ENCODE assay signal across 14 cellular contexts in the genomic region with DNA sequence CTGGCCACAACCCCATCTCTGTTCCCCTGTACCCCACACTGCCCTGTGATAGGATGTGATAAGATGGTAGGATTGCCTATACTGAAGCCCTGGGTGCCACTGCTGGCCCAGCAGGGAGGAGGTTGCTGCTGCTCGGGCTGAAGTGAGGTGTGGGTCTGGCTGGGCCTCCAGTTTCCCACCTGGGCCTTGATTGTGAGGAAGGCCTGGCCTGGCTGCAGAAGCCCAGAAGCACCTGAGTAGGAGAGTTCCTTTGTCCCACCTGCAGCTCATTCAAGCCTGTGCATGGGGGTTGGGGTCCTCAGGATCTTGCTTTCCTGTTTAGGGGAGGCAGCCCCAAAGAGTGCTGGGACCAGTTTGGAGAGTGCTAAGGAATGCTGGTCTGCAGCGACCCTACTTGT. TPM values are rescaled to one million over a fixed set of nuclear protein-coding genes. Genes with fewer than 3 reads are reported as not detected.
A peak's percentile ranks its signal among the peaks of the same experiment; 100 is the strongest.
DNase-seq lines count a peak whose midpoint lies in the region; ATAC-seq, FAIRE-seq and TF ChIP-seq lines count a peak whose summit lies in the region.
"Had no signal": no experiment of that assay in that cellular context is flagged by ENCODE, and none has a peak within 500 bp of the region (broad histone marks: within the 10 kb centered on the region; RNA-seq: fewer than 3 reads in every experiment).

No MANE protein-coding gene starts in this region.

- H3K9me2 ChIP-seq in GM23248 (ENCODE audit: insufficient read depth) (no peaks in the 10 kb centered on the region), SK-N-SH (no peaks in the 10 kb centered on the region)

- TF ChIP-seq EP300 in HepG2 (IDR thresholded peaks at IDR 0.05; ENCODE audit: low read depth in 2 of 2, low read length in 2 of 2) (no peak), HepG2 (CRISPR knock-in tag; IDR thresholded peaks at IDR 0.05; ENCODE audit: borderline replicate concordance) (no peak), SK-N-SH (IDR thresholded peaks at IDR 0.05; ENCODE audit: borderline replicate concordance in 1 of 2, low read depth in 1 of 2, low read length in 1 of 2) (no peak)

- H3K36me3 ChIP-seq in GM23248 (ENCODE audit: low read depth) (no peaks in the 10 kb centered on the region), ascending aorta (no peaks in the 10 kb centered on the region), HepG2 (replicated peaks in 1 of 2; ENCODE audit: control insufficient read depth in 1 of 2, insufficient read depth in 2 of 2, low read length in 2 of 2) (no peaks in the 10 kb centered on the region), subcutaneous abdominal adipose tissue (ENCODE audit: control insufficient read depth in 5 of 5, insufficient read depth in 5 of 5, low read length in 5 of 5) (no peaks in the 10 kb centered on the region), psoas muscle (ENCODE audit: insufficient read depth in 1 of 2, low read depth in 1 of 2) (no peaks in the 10 kb centered on the region), SK-N-SH (replicated peaks in 1 of 2; ENCODE audit: control insufficient read depth in 1 of 2, insufficient read depth in 2 of 2, low read length in 1 of 2) (no peaks in the 10 kb centered on the region)
- H3K36me3 ChIP-seq: pancreas had no signal

- in situ Hi-C loops in GM23248 (cut with MboI) (no loop called here), HepG2 (cut with HindIII; ENCODE audit: extremely low pct_ligation_motif_present, low pct_unique_long_range_greater_than_20kb) (no loop called here)

- ATAC-seq in HepG2 (no peak), GM18511 (IDR thresholded peaks at IDR 0.05; ENCODE audit: unreplicated experiment) (no peak), psoas muscle (no peak), GM19395 (IDR thresholded peaks at IDR 0.05; ENCODE audit: unreplicated experiment) (no peak)
- ATAC-seq: activated CD4-positive, CD25-positive, alpha-beta regulatory T cell treated with anti-CD3 and anti-CD28 coated beads, Interleukin-2, amount 50 U/mL, for 24 hours had no signal

- H3K9me3 ChIP-seq in GM23248 (ENCODE audit: low read depth) = no peaks in the 10 kb centered on the region
- H3K9me3 ChIP-seq in ascending aorta = no peaks in the 10 kb centered on the region
- H3K9me3 ChIP-seq in HepG2 (ENCODE audit: low read length) = no peaks in the 10 kb centered on the region
- H3K9me3 ChIP-seq in subcutaneous abdominal adipose tissue (ENCODE audit: control insufficient read depth in 5 of 5, low read length in 5 of 5) = no peaks in the 10 kb centered on the region
- no peaks in the 10 kb centered on the region for H3K9me3 ChIP-seq in psoas muscle
- H3K9me3 ChIP-seq in SK-N-SH = no peaks in the 10 kb centered on the region
- H3K9me3 ChIP-seq: body of pancreas, pancreas had no signal

- peaks cover 43% of the 10 kb centered on the region for H3K4me1 ChIP-seq in GM23248 (ENCODE audit: insufficient read depth)
- H3K4me1 ChIP-seq in ascending aorta = peaks cover 16 to 38% of the 10 kb centered on the region in 2 donors
- H3K4me1 ChIP-seq in HepG2 (ENCODE audit: insufficient read depth, low read length) = peaks cover 31% of the 10 kb centered on the region
- H3K4me1 ChIP-seq in subcutaneous abdominal adipose tissue (ENCODE audit: control insufficient read depth in 5 of 5, insufficient read depth in 5 of 5, low read length in 5 of 5) = peaks cover 15 to 69% (median 66%) of the 10 kb centered on the region in 5 donors
- H3K4me1 ChIP-seq in psoas muscle = peaks cover 31% of the 10 kb centered on the region
- peaks cover 20 to 42% of the 10 kb centered on the region in 2 experiments; a peak in 2 of 4 replicates for H3K4me1 ChIP-seq in SK-N-SH (ENCODE audit: control insufficient read depth in 1 of 2, insufficient read depth in 2 of 2, low read depth in 1 of 2, low read length in 1 of 2)

- 24 to 28% methylated on average over 2 of the region's 2 CpGs for WGBS in GM23248 (ENCODE audit: low coverage in 1 of 2, low lambda C conversion rate in 2 of 2, missing lambda C conversion rate in 2 of 2), 2 experiments
- 80% methylated on average over 2 of the region's 2 CpGs for WGBS in HepG2 (ENCODE audit: low lambda C conversion rate)
- 80 to 93% (median 89%) methylated on average over 2 of the region's 2 CpGs for WGBS in psoas muscle, 3 donors
- WGBS in SK-N-SH (ENCODE audit: low lambda C conversion rate) = 89% methylated on average over 1 of the region's 2 CpGs

- intact Hi-C loops in ascending aorta (cut with DNase I) = loop anchor here (5.0 to 10.0 kb wide), 3 partner anchors 91 to 244 kb away; a partner anchor contains a TSS
- intact Hi-C loops in HepG2 (cut with micrococcal nuclease; ENCODE audit: unreplicated experiment) = no loop called here
- intact Hi-C loops in psoas muscle (cut with DNase I) = no loop called here

- no TSS peak for BruUV-seq in HepG2 (replicated peaks; lab: Mats Ljungman, UMichigan)

- POLR2A ChIA-PET in HepG2 (lab: Yijun Ruan, JAX) = interaction anchor here (1.7 to 3.7 kb wide), 2 partner anchors 55 to 90 kb away, joined by 5 to 24 read pairs; a partner anchor contains a TSS
- POLR2A ChIA-PET in SK-N-SH (lab: Yijun Ruan, JAX) = interaction anchor here (1.4 kb wide), 1 partner anchor 55 kb away, joined by 3 read pairs; a partner anchor contains a TSS

- TF ChIP-seq CTCF in ascending aorta (IDR thresholded peaks at IDR 0.05) = no peak
- TF ChIP-seq CTCF in HepG2 (CRISPR knock-in tag; IDR thresholded peaks at IDR 0.05) = no peak
- TF ChIP-seq CTCF in psoas muscle (IDR thresholded peaks at IDR 0.05) = no peak
- TF ChIP-seq CTCF in SK-N-SH (IDR thresholded peaks at IDR 0.05) = no peak

- H3K79me2 ChIP-seq in GM23248 (ENCODE audit: insufficient read depth) (peaks cover 85% of the 10 kb centered on the region), HepG2 (ENCODE audit: insufficient read depth, low read length) (peaks cover 20% of the 10 kb centered on the region), SK-N-SH (ENCODE audit: insufficient read depth) (peaks cover 65% of the 10 kb centered on the region)

- H4K20me1 ChIP-seq in GM23248 (ENCODE audit: insufficient read depth) = no peaks in the 10 kb centered on the region
- no peaks in the 10 kb centered on the region for H4K20me1 ChIP-seq in HepG2 (ENCODE audit: insufficient read depth, low read length)
- H4K20me1 ChIP-seq in SK-N-SH (ENCODE audit: insufficient read depth) = no peaks in the 10 kb centered on the region

- H2AFZ ChIP-seq in GM23248 (no peak overlapping the region), HepG2 (ENCODE audit: low read length) (no peak overlapping the region), SK-N-SH (ENCODE audit: low read depth) (no peak overlapping the region)

- H3K4me2 ChIP-seq in GM23248 (ENCODE audit: unreplicated experiment) (peak overlapping the region; percentile 53), HepG2 (ENCODE audit: low read depth, low read length) (peak overlapping the region; percentile 91), SK-N-SH (no peak overlapping the region)
- H3K4me2 ChIP-seq: KMS-11 had no signal

- H3F3A ChIP-seq in GM23248 (ENCODE audit: insufficient read depth) (peaks cover 8% of the 10 kb centered on the region; the same call in 1 of the 2 replicates), SK-N-SH (replicated peaks; ENCODE audit: insufficient read depth) (no peaks in the 10 kb centered on the region)

- FAIRE-seq in HepG2 (lab: Jason Lieb, UNC) = no peak
- FAIRE-seq: pancreas had no signal

- CTCF ChIA-PET in HepG2 (lab: Yijun Ruan, JAX; ENCODE audit: low intra/inter-chr PET ratio, low total read pairs) (interaction anchor here (0.7 kb wide), 1 partner anchor 48 kb away, joined by 3 read pairs; no protein-coding TSS in a partner anchor), SK-N-SH (lab: Yijun Ruan, JAX) (interaction anchor here (1.0 to 2.4 kb wide), 4 partner anchors 40 to 82 kb away, joined by 3 to 9 read pairs (median 4); no protein-coding TSS in a partner anchor)

- H3K9ac ChIP-seq in GM23248 (peak overlapping the region; percentile 89; the same call in 1 of the 2 replicates), HepG2 (ENCODE audit: insufficient read depth, low read depth, low read length) (no peak overlapping the region), subcutaneous abdominal adipose tissue (ENCODE audit: low read length in 5 of 5) (peak overlapping the region in 1 of 5 donors; percentile 47), SK-N-SH (no peak overlapping the region)
- H3K9ac ChIP-seq: KMS-11 had no signal

- H3K27me3 ChIP-seq in GM23248 (replicated peaks; ENCODE audit: insufficient read depth) (no peaks in the 10 kb centered on the region), ascending aorta (no peaks in the 10 kb centered on the region), HepG2 (ENCODE audit: control insufficient read depth in 1 of 2, insufficient read depth in 2 of 2, low read length in 2 of 2) (no peaks in the 10 kb centered on the region; a peak in 1 of 5 replicates), subcutaneous abdominal adipose tissue (ENCODE audit: control insufficient read depth in 5 of 5, insufficient read depth in 4 of 5, low read length in 5 of 5) (no peaks in the 10 kb centered on the region), psoas muscle (ENCODE audit: insufficient read depth in 3 of 3, low read length in 2 of 3) (no peaks in the 10 kb centered on the region), SK-N-SH (ENCODE audit: insufficient read depth) (no peaks in the 10 kb centered on the region)
- H3K27me3 ChIP-seq: body of pancreas, pancreas had no signal

- no peak overlapping the region for H3K4me3 ChIP-seq in GM23248
- no peak overlapping the region for H3K4me3 ChIP-seq in ascending aorta
- no peak overlapping the region for H3K4me3 ChIP-seq in HepG2 (replicated peaks in 1 of 3; ENCODE audit: insufficient read depth in 1 of 3, low read depth in 2 of 3, low read length in 3 of 3)
- peak overlapping the region in 1 of 5 donors; percentile 11 for H3K4me3 ChIP-seq in subcutaneous abdominal adipose tissue (ENCODE audit: low read depth in 1 of 5, low read length in 5 of 5)
- H3K4me3 ChIP-seq in psoas muscle = no peak overlapping the region
- no peak overlapping the region for H3K4me3 ChIP-seq in SK-N-SH (ENCODE audit: low read depth in 2 of 2, low read length in 1 of 2)
- H3K4me3 ChIP-seq: body of pancreas, pancreas had no signal

- H3K27ac ChIP-seq in GM23248 = peak overlapping the region; percentile 48; the same call in 1 of the 2 replicates
- peak overlapping the region; percentile 10 to 11 for H3K27ac ChIP-seq in ascending aorta
- no peak overlapping the region for H3K27ac ChIP-seq in HepG2 (ENCODE audit: extremely low read length, insufficient read depth, low read length)
- H3K27ac ChIP-seq in subcutaneous abdominal adipose tissue (ENCODE audit: low read depth, low read length) = peak overlapping the region; percentile 60
- H3K27ac ChIP-seq in psoas muscle = no peak overlapping the region
- H3K27ac ChIP-seq in SK-N-SH (ENCODE audit: low read depth in 2 of 2, low read length in 1 of 2) = no peak overlapping the region
- H3K27ac ChIP-seq: body of pancreas, KMS-11, pancreas had no signal

- TF ChIP-seq RAD21 in HepG2 (CRISPR knock-in tag; IDR thresholded peaks at IDR 0.05) (no peak), SK-N-SH (IDR thresholded peaks at IDR 0.05; ENCODE audit: low read length) (no peak)

- TF ChIP-seq POLR2A in HepG2 (IDR thresholded peaks at IDR 0.05; ENCODE audit: insufficient read depth in 1 of 2, low read depth in 2 of 2, low read length in 2 of 2) = no peak

- DNase-seq in GM23248 (no peak), ascending aorta (ENCODE audit: low spot score in 2 of 2) (no peak), HepG2 (ENCODE audit: low spot score) (no peak), psoas muscle (no peak), SK-N-SH (no peak)
- DNase-seq: body of pancreas; NCI-H2171; stimulated activated naive CD4-positive, alpha-beta T cell had no signal

RNA-seq across cellular contexts. Expression of a gene that starts 3.3 kb away (rescaled TPM):
- 26.7 and 53.3 TPM in 2 replicates for total RNA-seq in GM23248 (2014; rRNA removed; shearing (Covaris generic))
- polyA plus RNA-seq in GM23248 (2016; fragmentation: Nextera tagmentation; extraction: Ambion mirVana) (27.3 and 30.5 TPM in 2 replicates), HepG2 (2011; rRNA removed) (9.1 and 12.5 TPM in 2 replicates), psoas muscle (1 to 10 TPM; 3.5 to 4.7 (median 3.6) TPM), SK-N-SH (2012; rRNA removed) (27.1 and 32.0 TPM in 2 replicates)
- total RNA-seq in ascending aorta (61.4 TPM), HepG2 (2016; rRNA removed; fragmentation: Illumina TruSeq; extraction: Trizol) (7.4 and 13.3 TPM in 2 replicates), psoas muscle (1 to 10 TPM; 4.1 to 9.3 (median 6.3) TPM)
- total RNA-seq in HepG2 (2016; cell fraction: cytosol; rRNA removed; fragmentation: Illumina TruSeq; extraction: Trizol; ENCODE audit: low read depth) = 26.0 and 28.4 TPM in 2 replicates
- total RNA-seq in HepG2 (2016; cell fraction: insoluble cytoplasmic fraction; rRNA removed; fragmentation: Illumina TruSeq; extraction: Trizol) = 6.5 and 14.0 TPM in 2 replicates
- total RNA-seq in HepG2 (2016; cell fraction: membrane; rRNA removed; fragmentation: Illumina TruSeq; extraction: Trizol) = 29.9 and 31.6 TPM in 2 replicates
- total RNA-seq in HepG2 (2016; cell fraction: nucleus; rRNA removed; fragmentation: Illumina TruSeq; extraction: Trizol) = 10.2 and 12.2 TPM in 2 replicates
- polyA plus RNA-seq in HepG2 (2011; cell fraction: cytosol; rRNA removed) = 8.8 and 9.2 TPM in 2 replicates
- polyA plus RNA-seq in HepG2 (2011; cell fraction: nucleus; rRNA removed) = 15.0 and 15.5 TPM in 2 replicates
- polyA plus RNA-seq in HepG2 (2012) = 7.8 and 8.2 TPM in 2 replicates
- 22.6 and 26.2 TPM in 2 replicates for polyA plus RNA-seq in HepG2 (2016; cell fraction: cytosol; fragmentation: Illumina TruSeq; extraction: Trizol; ENCODE audit: low read depth)
- 7.6 and 9.2 TPM in 2 replicates for polyA plus RNA-seq in HepG2 (2016; cell fraction: insoluble cytoplasmic fraction; fragmentation: Illumina TruSeq; extraction: Trizol; ENCODE audit: low read depth)
- polyA plus RNA-seq in HepG2 (2016; cell fraction: membrane; fragmentation: Illumina TruSeq; extraction: Trizol; ENCODE audit: low read depth) = 26.9 and 30.2 TPM in 2 replicates
- polyA plus RNA-seq in HepG2 (2016; cell fraction: nucleus; fragmentation: Illumina TruSeq; extraction: Trizol; ENCODE audit: insufficient read depth, low read depth) = 24.7 and 27.7 TPM in 2 replicates
- polyA minus RNA-seq in HepG2 (2011; rRNA and poly(A)+ RNA removed; ENCODE audit: low replicate concordance) = 17.0 and 116 TPM in 2 replicates
- polyA minus RNA-seq in HepG2 (2011; cell fraction: cytosol; rRNA and poly(A)+ RNA removed) = 3.8 and 4.3 TPM in 2 replicates
- 5.8 and 7.1 TPM in 2 replicates for polyA minus RNA-seq in HepG2 (2011; cell fraction: nucleus; rRNA and poly(A)+ RNA removed)
- polyA plus RNA-seq in SK-N-SH (2012; cell fraction: cytosol; rRNA removed) = 20.6 and 30.3 TPM in 2 replicates
- polyA plus RNA-seq in SK-N-SH (2012; cell fraction: nucleus; rRNA removed) = 23.7 and 26.9 TPM in 2 replicates

RNA-seq across cellular contexts. Expression of a gene that starts 54.9 kb away (rescaled TPM):
- total RNA-seq in GM23248 (2014; rRNA removed; shearing (Covaris generic)) = 12.1 and 12.4 TPM in 2 replicates
- polyA plus RNA-seq in GM23248 (2016; fragmentation: Nextera tagmentation; extraction: Ambion mirVana) (26.1 and 30.1 TPM in 2 replicates), HepG2 (2011; rRNA removed) (20.7 and 22.5 TPM in 2 replicates), psoas muscle (10 to 100 TPM; 12.1 to 20.5 (median 15.5) TPM), SK-N-SH (2012; rRNA removed) (35.5 and 48.1 TPM in 2 replicates)
- total RNA-seq in ascending aorta (19.6 TPM), HepG2 (2016; rRNA removed; fragmentation: Illumina TruSeq; extraction: Trizol) (21.9 and 24.1 TPM in 2 replicates), psoas muscle (10 to 100 TPM; 11.8 to 16.7 (median 14.2) TPM)
- total RNA-seq in HepG2 (2016; cell fraction: cytosol; rRNA removed; fragmentation: Illumina TruSeq; extraction: Trizol; ENCODE audit: low read depth) = 4.3 and 4.6 TPM in 2 replicates
- 20.7 and 23.2 TPM in 2 replicates for total RNA-seq in HepG2 (2016; cell fraction: insoluble cytoplasmic fraction; rRNA removed; fragmentation: Illumina TruSeq; extraction: Trizol)
- 6.0 and 8.2 TPM in 2 replicates for total RNA-seq in HepG2 (2016; cell fraction: membrane; rRNA removed; fragmentation: Illumina TruSeq; extraction: Trizol)
- 10.8 and 11.7 TPM in 2 replicates for total RNA-seq in HepG2 (2016; cell fraction: nucleus; rRNA removed; fragmentation: Illumina TruSeq; extraction: Trizol)
- polyA plus RNA-seq in HepG2 (2011; cell fraction: cytosol; rRNA removed) = 25.0 and 33.9 TPM in 2 replicates
- polyA plus RNA-seq in HepG2 (2011; cell fraction: nucleus; rRNA removed) = 11.1 and 11.9 TPM in 2 replicates
- polyA plus RNA-seq in HepG2 (2012) = 12.9 and 13.5 TPM in 2 replicates
- polyA plus RNA-seq in HepG2 (2016; cell fraction: cytosol; fragmentation: Illumina TruSeq; extraction: Trizol; ENCODE audit: low read depth) = 4.1 and 4.3 TPM in 2 replicates
- 29.3 and 35.5 TPM in 2 replicates for polyA plus RNA-seq in HepG2 (2016; cell fraction: insoluble cytoplasmic fraction; fragmentation: Illumina TruSeq; extraction: Trizol; ENCODE audit: low read depth)
- 5.8 and 6.4 TPM in 2 replicates for polyA plus RNA-seq in HepG2 (2016; cell fraction: membrane; fragmentation: Illumina TruSeq; extraction: Trizol; ENCODE audit: low read depth)
- 15.1 and 15.2 TPM in 2 replicates for polyA plus RNA-seq in HepG2 (2016; cell fraction: nucleus; fragmentation: Illumina TruSeq; extraction: Trizol; ENCODE audit: insufficient read depth, low read depth)
- 16.9 and 47.3 TPM in 2 replicates for polyA minus RNA-seq in HepG2 (2011; rRNA and poly(A)+ RNA removed; ENCODE audit: low replicate concordance)
- 5.5 and 10.6 TPM in 2 replicates for polyA minus RNA-seq in HepG2 (2011; cell fraction: cytosol; rRNA and poly(A)+ RNA removed)
- polyA minus RNA-seq in HepG2 (2011; cell fraction: nucleus; rRNA and poly(A)+ RNA removed) = 7.1 and 7.6 TPM in 2 replicates
- 33.3 and 42.8 TPM in 2 replicates for polyA plus RNA-seq in SK-N-SH (2012; cell fraction: cytosol; rRNA removed)
- 18.5 and 21.6 TPM in 2 replicates for polyA plus RNA-seq in SK-N-SH (2012; cell fraction: nucleus; rRNA removed)

Comparison
In these comparisons a context has a peak if more than half of its experiments do, and no peak if none do; other contexts are left out.
1. H3K27ac ChIP-seq: peak in GM23248 (single experiment), ascending aorta (2 of 2) and subcutaneous abdominal adipose tissue (single experiment); none in HepG2 (single experiment), psoas muscle (single experiment) and SK-N-SH (0 of 2).